20 cellular contexts compared by ENCODE assay signal in the genomic region with DNA sequence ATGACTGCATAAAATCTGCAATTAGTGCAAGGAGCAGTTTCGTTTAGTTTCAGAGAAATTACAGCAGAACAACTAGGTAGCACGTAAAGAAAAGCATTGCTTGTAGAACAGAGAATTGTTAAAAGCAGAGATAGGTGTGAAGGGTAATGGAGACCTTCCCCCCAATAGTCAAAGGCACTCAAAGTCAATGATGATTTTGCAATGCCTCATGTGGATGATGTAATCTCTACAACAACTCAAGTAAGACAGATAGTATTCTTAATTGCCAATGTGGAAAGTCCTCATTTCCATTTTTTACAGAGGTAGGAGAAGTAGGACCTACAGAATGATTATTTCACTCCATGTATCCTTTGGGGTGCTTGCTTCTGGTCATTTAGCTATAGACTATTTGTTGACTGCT.
"Had no signal": no experiment of that assay in that cellular context is flagged by ENCODE, and none has a peak within 500 bp of the region (broad histone marks: within the 10 kb centered on the region; RNA-seq: fewer than 3 reads in every experiment).

No MANE protein-coding gene starts in this region.

- H3K36me3 ChIP-seq: MG63, Peyer's patch, SJCRH30 had no signal

- DNase-seq: Karpas-422; KG1; MG63; NCI-H1092; NCI-H1105 treated with DMSO at 0.1 percent for 48 hours; NCI-H1417 treated with DMSO at 0.1 percent for 48 hours; NCI-H146; NCI-H1694 treated with DMSO at 0.1 percent for 48 hours; NCI-H2029; NCI-H2081 treated with DMSO at 0.1 percent for 48 hours; NCI-H226; NCI-H510A; NCI-H524 treated with DMSO at 0.1 percent for 48 hours; NCI-H69; NCI-H774; NK-92 treated with Interleukin-12 subunit alpha and Interleukin-12 subunit beta, amount 100 ng/mL, for 24 hours; PC-9; Peyer's patch; SJCRH30 had no signal

- H2AFZ ChIP-seq: PC-9 had no signal

- H3K4me3 ChIP-seq: MG63, PC-9, Peyer's patch, SJCRH30 had no signal

- H3K4me1 ChIP-seq: Peyer's patch, SJCRH30 had no signal

- H3K27ac ChIP-seq: PC-9, Peyer's patch, SJCRH30 had no signal

- ATAC-seq: Right ventricle myocardium inferior had no signal

- H3K4me2 ChIP-seq: PC-9 had no signal

- H3K9me3 ChIP-seq: MG63, Peyer's patch, SJCRH30 had no signal

- H3K27me3 ChIP-seq: MG63, Peyer's patch, SJCRH30 had no signal
